Comparison of ENCODE assay signal across 1 cellular context in the genomic region with DNA sequence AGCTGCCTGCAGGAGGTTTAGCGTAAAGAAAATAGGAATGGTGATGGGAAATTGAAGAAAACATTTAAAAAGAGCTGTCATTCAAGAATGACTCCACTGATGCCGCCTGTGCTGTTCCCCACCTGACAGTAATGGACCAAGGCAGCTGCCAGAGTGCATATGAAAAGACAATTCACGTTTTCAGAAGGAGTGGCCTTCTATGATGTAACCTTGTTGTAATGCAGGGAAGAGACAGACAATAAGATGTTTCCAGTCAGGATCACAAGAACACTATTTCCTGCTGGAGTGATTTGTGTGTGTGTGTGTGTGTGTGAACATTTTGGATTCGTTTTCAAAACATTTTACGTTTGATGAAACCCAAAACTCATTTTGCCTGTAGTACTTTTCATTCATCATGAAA.
TF ChIP-seq lines count a peak whose summit lies in the region.

No MANE protein-coding gene starts in this region.

TF ChIP-seq in A549, 52 proteins besides CTCF, POLR2A, EP300 and RAD21 (continued from another document):
- TF ChIP-seq RARB (CRISPR knock-in tag; IDR thresholded peaks at IDR 0.05) (no peak), CHD4 (IDR thresholded peaks at IDR 0.05; ENCODE audit: borderline replicate concordance) (no peak), MAFK (IDR thresholded peaks at IDR 0.05; ENCODE audit: partially characterized antibody) (no peak), HDAC2 (IDR thresholded peaks at IDR 0.05) (no peak), ELK1 (IDR thresholded peaks at IDR 0.05; ENCODE audit: low read depth, low read length) (no peak)
- TF ChIP-seq, protein P1, sequence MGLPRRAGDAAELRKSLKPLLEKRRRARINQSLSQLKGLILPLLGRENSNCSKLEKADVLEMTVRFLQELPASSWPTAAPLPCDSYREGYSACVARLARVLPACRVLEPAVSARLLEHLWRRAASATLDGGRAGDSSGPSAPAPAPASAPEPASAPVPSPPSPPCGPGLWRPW (IDR thresholded peaks at IDR 0.05), result no peak
